Comparison of ENCODE assay signal across 17 cellular contexts in the genomic region with DNA sequence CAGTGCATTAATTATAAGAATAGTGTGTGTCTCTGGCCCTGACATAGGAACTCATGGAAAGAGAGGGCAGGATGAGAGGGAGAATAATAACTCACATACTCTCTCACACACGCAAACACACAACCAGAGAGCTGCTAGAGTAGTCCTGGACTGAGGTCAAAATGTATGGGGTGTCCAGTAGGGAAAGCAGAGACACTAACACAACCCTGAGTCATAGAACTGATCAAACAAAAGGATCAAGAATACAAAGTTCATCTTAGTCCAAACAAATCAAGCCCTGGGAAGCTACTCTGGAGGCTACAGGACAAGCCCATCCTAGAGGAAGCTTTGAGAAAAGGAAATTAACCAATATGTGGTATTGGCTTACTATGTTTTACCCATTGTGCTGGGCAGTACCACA.
DNase-seq lines count a peak whose midpoint lies in the region; ATAC-seq, FAIRE-seq and TF ChIP-seq lines count a peak whose summit lies in the region.
"Had no signal": no experiment of that assay in that cellular context is flagged by ENCODE, and none has a peak within 500 bp of the region (broad histone marks: within the 10 kb centered on the region; RNA-seq: fewer than 3 reads in every experiment).

No MANE protein-coding gene starts in this region.

- CTCF ChIA-PET in A549 (lab: Yijun Ruan, JAX): no interaction called here
- CTCF ChIA-PET in H1 (lab: Charles Lee; ENCODE audit: partially characterized antibody): interaction anchor here (1.0 kb wide), 1 partner anchor 12 kb away, joined by 3 read pairs; no protein-coding TSS in a partner anchor
- CTCF ChIA-PET in HepG2 (lab: Yijun Ruan, JAX; ENCODE audit: low intra/inter-chr PET ratio, low total read pairs): no interaction called here

- H3K9ac ChIP-seq in H1 (replicated peaks in 1 of 4; ENCODE audit: extremely low read depth in 1 of 4, low read depth in 3 of 4, low read length in 3 of 4): no peak overlapping the region
- no peak overlapping the region for H3K9ac ChIP-seq in HepG2 (ENCODE audit: insufficient read depth, low read depth, low read length)

- no peak overlapping the region for H2AK5ac ChIP-seq in H1 (ENCODE audit: low read depth, low read length)

- H2BK15ac ChIP-seq in H1 (ENCODE audit: low read length): no peak overlapping the region

- H2AFZ ChIP-seq in H1 (ENCODE audit: low read length) (0 out of 2 replicates have a peak overlapping the region, but pooled peaks have one; percentile 18), HepG2 (ENCODE audit: low read length) (no peak overlapping the region)

- no TSS peak for BruUV-seq in HepG2 (replicated peaks; lab: Mats Ljungman, UMichigan)

- no peak overlapping the region for H3K14ac ChIP-seq in H1 (ENCODE audit: insufficient read length)

- no peak overlapping the region for H3K18ac ChIP-seq in H1 (ENCODE audit: extremely low read depth, low read length)

- H3K27ac ChIP-seq in A549: peak overlapping the region; percentile 34 to 53; a peak in 5 of 6 replicates
- H3K27ac ChIP-seq in H1 (ENCODE audit: low read depth, low read length): no peak overlapping the region
- H3K27ac ChIP-seq in HepG2 (ENCODE audit: extremely low read length, insufficient read depth, low read length): peak overlapping the region; percentile 68
- H3K27ac ChIP-seq in esophagus muscularis mucosa (replicated peaks in 1 of 4): no peak overlapping the region
- H3K27ac ChIP-seq: HL-60 had no signal

- H3K4me2 ChIP-seq in A549 (peak overlapping the region; percentile 49), H1 (ENCODE audit: insufficient read depth in 1 of 2, low read depth in 2 of 2, low read length in 2 of 2) (no peak overlapping the region), HepG2 (ENCODE audit: low read depth, low read length) (peak overlapping the region; percentile 51)

- ATAC-seq in A549: peak; percentile 92 to 100
- peak; percentile 99 for ATAC-seq in HepG2

- in situ Hi-C loops in HepG2 (cut with HindIII; ENCODE audit: extremely low pct_ligation_motif_present, low pct_unique_long_range_greater_than_20kb): no loop called here

- TF ChIP-seq EP300 in A549 (IDR thresholded peaks at IDR 0.05) (no peak), H1 (IDR thresholded peaks at IDR 0.05; ENCODE audit: borderline replicate concordance in 1 of 2, low read depth in 2 of 2, low read length in 2 of 2) (no peak), HepG2 (IDR thresholded peaks at IDR 0.05; ENCODE audit: low read depth in 2 of 2, low read length in 2 of 2) (peak in 1 of 2 experiments; percentile 74; a peak in 2 of 4 replicates), HepG2 (CRISPR knock-in tag; IDR thresholded peaks at IDR 0.05; ENCODE audit: borderline replicate concordance) (no peak; the same call in 1 of the 2 replicates), esophagus muscularis mucosa (IDR thresholded peaks at IDR 0.05) (no peak)

- POLR2A ChIA-PET in A549 (lab: Yijun Ruan, JAX): no interaction called here
- POLR2A ChIA-PET in H1 (lab: Charles Lee; ENCODE audit: partially characterized antibody): no interaction called here
- POLR2A ChIA-PET in HepG2 (lab: Yijun Ruan, JAX): interaction anchor here (1.2 kb wide), 1 partner anchor 261 kb away, joined by 6 read pairs; the partner anchor contains the start of gene CWF19L2

- no peak overlapping the region for H2BK5ac ChIP-seq in H1 (ENCODE audit: low read depth, low read length)

- 13% methylated on average over 1 of the region's 1 CpG for WGBS in A549 (ENCODE audit: missing lambda C conversion rate)
- 100% methylated on average over 1 of the region's 1 CpG; no CpG with 5 or more reads in 1 of the 2 experiments for WGBS in H1 (ENCODE audit: extremely low coverage in 1 of 2, insufficient coverage in 1 of 2, insufficient read length in 1 of 2, insufficient replicate concordance in 2 of 2, low coverage in 1 of 2, low lambda C conversion rate in 2 of 2, missing lambda C conversion rate in 1 of 2), 2 experiments
- WGBS in HepG2 (ENCODE audit: low lambda C conversion rate): 10% methylated on average over 1 of the region's 1 CpG
- 73% methylated on average over 1 of the region's 1 CpG for WGBS in esophagus muscularis mucosa

- H3K23ac ChIP-seq in H1 (ENCODE audit: insufficient read length): no peak overlapping the region

- H4K20me1 ChIP-seq in H1 (replicated peaks in 1 of 2; ENCODE audit: control insufficient read depth in 1 of 2, insufficient read depth in 2 of 2, low read length in 2 of 2) (no peaks in the 10 kb centered on the region), HepG2 (ENCODE audit: insufficient read depth, low read length) (no peaks in the 10 kb centered on the region)

- intact Hi-C loops in HepG2 (cut with micrococcal nuclease; ENCODE audit: unreplicated experiment) (loop anchor here (5.0 to 10.0 kb wide), 3 partner anchors 191 to 1122 kb away; partner anchors contain the start of genes AASDHPPT, CWF19L2 and KBTBD3), esophagus muscularis mucosa (cut with DNase I) (no loop called here)

- TF ChIP-seq CTCF in A549 (IDR thresholded peaks at IDR 0.05): no peak
- TF ChIP-seq CTCF in H1 (IDR thresholded peaks at IDR 0.05; ENCODE audit: control extremely low read depth in 1 of 3, insufficient read depth in 1 of 3, low read depth in 1 of 3, low read length in 3 of 3): no peak
- 0 out of 2 replicates have a peak, but pooled peaks have one; percentile 7 for TF ChIP-seq CTCF in HepG2 (CRISPR knock-in tag; IDR thresholded peaks at IDR 0.05)
- no peak for TF ChIP-seq CTCF in esophagus muscularis mucosa (IDR thresholded peaks at IDR 0.05)

- H3K79me2 ChIP-seq in H1 (ENCODE audit: control insufficient read depth in 1 of 2, insufficient read depth in 2 of 2, low read length in 2 of 2) (no peaks in the 10 kb centered on the region), HepG2 (ENCODE audit: insufficient read depth, low read length) (no peaks in the 10 kb centered on the region)

- no peak for FAIRE-seq in A549 (lab: Jason Lieb, UNC)
- no peak for FAIRE-seq in H1 (lab: Jason Lieb, UNC)
- FAIRE-seq in HepG2 (lab: Jason Lieb, UNC): peak; percentile 96
- FAIRE-seq: GM19239 had no signal

- H3K4ac ChIP-seq in H1 (replicated peaks; ENCODE audit: insufficient read length, low read depth, low read length): no peak overlapping the region

- no peak overlapping the region for H4K8ac ChIP-seq in H1 (ENCODE audit: extremely low read depth, insufficient read depth, low read length)

- no peaks in the 10 kb centered on the region for H3K79me1 ChIP-seq in H1 (ENCODE audit: low read depth, low read length)

- H3K4me3 ChIP-seq in A549 (no peak overlapping the region), H1 (ENCODE audit: extremely low read depth in 1 of 4, insufficient read depth in 2 of 4, low read depth in 3 of 4, low read length in 4 of 4) (no peak overlapping the region), HepG2 (replicated peaks in 1 of 3; ENCODE audit: insufficient read depth in 1 of 3, low read depth in 2 of 3, low read length in 3 of 3) (no peak overlapping the region; a peak in 1 of 6 replicates), esophagus muscularis mucosa (no peak overlapping the region)

- H3K23me2 ChIP-seq in H1 (ENCODE audit: low read depth, low read length): no peaks in the 10 kb centered on the region

- H3K36me3 ChIP-seq in H1 (ENCODE audit: control insufficient read depth in 2 of 4, insufficient read depth in 4 of 4, low read length in 3 of 4) (no peaks in the 10 kb centered on the region), HepG2 (replicated peaks in 1 of 2; ENCODE audit: control insufficient read depth in 1 of 2, insufficient read depth in 2 of 2, low read length in 2 of 2) (no peaks in the 10 kb centered on the region), esophagus muscularis mucosa (no peaks in the 10 kb centered on the region)
- H3K36me3 ChIP-seq: BE2C had no signal

- no peak overlapping the region for H4K91ac ChIP-seq in H1 (replicated peaks; ENCODE audit: insufficient read length, low read length)

- H3K27me3 ChIP-seq in H1 (replicated peaks in 1 of 4; ENCODE audit: control insufficient read depth in 3 of 4, extremely low read depth in 1 of 4, insufficient read depth in 3 of 4, low read length in 3 of 4) (no peaks in the 10 kb centered on the region), HepG2 (ENCODE audit: control insufficient read depth in 1 of 2, insufficient read depth in 2 of 2, low read length in 2 of 2) (no peaks in the 10 kb centered on the region), esophagus muscularis mucosa (no peaks in the 10 kb centered on the region)
- H3K27me3 ChIP-seq: BE2C had no signal

- H3K9me3 ChIP-seq in A549: no peaks in the 10 kb centered on the region
- H3K9me3 ChIP-seq in H1 (ENCODE audit: insufficient read depth in 2 of 2, low read depth in 1 of 2, low read length in 1 of 2): no peaks in the 10 kb centered on the region
- no peaks in the 10 kb centered on the region for H3K9me3 ChIP-seq in HepG2 (ENCODE audit: low read length)
- H3K9me3 ChIP-seq in esophagus muscularis mucosa: peaks cover 0 to 11% (median 9%) of the 10 kb centered on the region in 4 donors
- H3K9me3 ChIP-seq: BE2C had no signal

- no peak overlapping the region for H2BK20ac ChIP-seq in H1 (ENCODE audit: low read length)

- no peak for TF ChIP-seq RAD21 in A549 (conservative IDR thresholded peaks at IDR 0.05 in 1 of 2, IDR thresholded peaks at IDR 0.05 in 1 of 2)
- TF ChIP-seq RAD21 in H1 (IDR thresholded peaks at IDR 0.05 in 1 of 2, conservative IDR thresholded peaks at IDR 0.05 in 1 of 2; ENCODE audit: low read depth in 2 of 2, low read length in 2 of 2): no peak
- peak; percentile 41; the same call in 1 of the 2 replicates for TF ChIP-seq RAD21 in HepG2 (CRISPR knock-in tag; IDR thresholded peaks at IDR 0.05)

- DNase-seq in A549 (ENCODE audit: low read depth in 1 of 2, low spot score in 1 of 2) (peak; percentile 6 to 69), HT-29 (ENCODE audit: low spot score) (peak; percentile 10), H1 (ENCODE audit: low read depth in 1 of 2, low spot score in 2 of 2) (no peak), HepG2 (ENCODE audit: low spot score) (peak; percentile 97), esophagus muscularis mucosa (ENCODE audit: extremely low spot score) (no peak), C1 segment of cervical spinal cord (lab: John Stamatoyannopoulos, UW) (no peak), dermis blood vessel endothelial cell (no peak), GDM1 (lab: John Stamatoyannopoulos, UW) (no peak)
- DNase-seq: BE2C, Calu3, DND-41, GF-D8, HCEC 1CT, HFFc6, KG1 had no signal

- TF ChIP-seq POLR2A in A549 (IDR thresholded peaks at IDR 0.05; ENCODE audit: low read length) (no peak), H1 (IDR thresholded peaks at IDR 0.05; ENCODE audit: control extremely low read depth in 1 of 2, low read depth in 2 of 2, low read length in 2 of 2) (no peak), HepG2 (IDR thresholded peaks at IDR 0.05; ENCODE audit: insufficient read depth in 1 of 2, low read depth in 2 of 2, low read length in 2 of 2) (no peak), esophagus muscularis mucosa (IDR thresholded peaks at IDR 0.05; ENCODE audit: low read depth) (no peak)

- no peak overlapping the region for H2BK12ac ChIP-seq in H1 (ENCODE audit: low read depth, low read length)

- H2BK120ac ChIP-seq in H1 (replicated peaks; ENCODE audit: low read depth, low read length): no peak overlapping the region

- peaks cover 18% of the 10 kb centered on the region; the same call in 2 of the 3 replicates for H3K4me1 ChIP-seq in A549
- no peaks in the 10 kb centered on the region for H3K4me1 ChIP-seq in H1 (replicated peaks in 1 of 4; ENCODE audit: control insufficient read depth in 3 of 4, insufficient read depth in 4 of 4, low read length in 3 of 4)
- H3K4me1 ChIP-seq in HepG2 (ENCODE audit: insufficient read depth, low read length): peaks cover 38% of the 10 kb centered on the region
- H3K4me1 ChIP-seq in esophagus muscularis mucosa: no peaks in the 10 kb centered on the region
- H3K4me1 ChIP-seq: BE2C had no signal

- no peak overlapping the region for H4K5ac ChIP-seq in H1 (ENCODE audit: insufficient read length, low read depth, low read length)

- no peak overlapping the region for H3K56ac ChIP-seq in H1 (replicated peaks; ENCODE audit: insufficient read length, low read depth, low read length)

Comparison
In these comparisons a context has a peak if more than half of its experiments do, and no peak if none do; other contexts are left out.
1. DNase-seq: peak in A549 (2 of 2), HT-29 (single experiment) and HepG2 (single experiment); none in H1 (0 of 2), esophagus muscularis mucosa (single experiment), C1 segment of cervical spinal cord (0 of 14), dermis blood vessel endothelial cell (single experiment) and GDM1 (single experiment).
2. H3K27ac ChIP-seq: peak in A549 (2 of 2) and HepG2 (single experiment); none in H1 (single experiment) and esophagus muscularis mucosa (0 of 4).
3. H3K4me2 ChIP-seq: peak in A549 (single experiment) and HepG2 (single experiment); none in H1 (0 of 2).